In genomic region chr3:126535636-126536035, GRCh38 we compare ENCODE assay signal across 1 cellular context.
TF ChIP-seq lines count a peak whose summit lies in the region.

No MANE protein-coding gene starts in this region.

TF ChIP-seq in HepG2, 621 proteins besides CTCF, POLR2A, EP300 and RAD21:
- TF ChIP-seq RARA (CRISPR knock-in tag; IDR thresholded peaks at IDR 0.05) (no peak), ZNF672 (CRISPR knock-in tag; IDR thresholded peaks at IDR 0.05) (no peak), TSC22D2 (CRISPR knock-in tag; IDR thresholded peaks at IDR 0.05; ENCODE audit: borderline replicate concordance) (no peak), NR0B2 (CRISPR knock-in tag; IDR thresholded peaks at IDR 0.05) (no peak), PPARG (CRISPR knock-in tag; conservative IDR thresholded peaks at IDR 0.05) (no peak), KMT2B (CRISPR knock-in tag; IDR thresholded peaks at IDR 0.05) (no peak), ZNF556 (CRISPR knock-in tag; IDR thresholded peaks at IDR 0.05; ENCODE audit: borderline replicate concordance) (no peak), IRF1 (CRISPR knock-in tag; IDR thresholded peaks at IDR 0.05; ENCODE audit: low read depth) (no peak), FOSL2 (CRISPR knock-in tag; IDR thresholded peaks at IDR 0.05) (no peak), ZNF777 (CRISPR knock-in tag; IDR thresholded peaks at IDR 0.05) (no peak), ZNF512 (CRISPR knock-in tag; IDR thresholded peaks at IDR 0.05) (no peak), ZNF552 (CRISPR knock-in tag; IDR thresholded peaks at IDR 0.05; ENCODE audit: borderline replicate concordance) (no peak)
- TF ChIP-seq, protein P1, sequence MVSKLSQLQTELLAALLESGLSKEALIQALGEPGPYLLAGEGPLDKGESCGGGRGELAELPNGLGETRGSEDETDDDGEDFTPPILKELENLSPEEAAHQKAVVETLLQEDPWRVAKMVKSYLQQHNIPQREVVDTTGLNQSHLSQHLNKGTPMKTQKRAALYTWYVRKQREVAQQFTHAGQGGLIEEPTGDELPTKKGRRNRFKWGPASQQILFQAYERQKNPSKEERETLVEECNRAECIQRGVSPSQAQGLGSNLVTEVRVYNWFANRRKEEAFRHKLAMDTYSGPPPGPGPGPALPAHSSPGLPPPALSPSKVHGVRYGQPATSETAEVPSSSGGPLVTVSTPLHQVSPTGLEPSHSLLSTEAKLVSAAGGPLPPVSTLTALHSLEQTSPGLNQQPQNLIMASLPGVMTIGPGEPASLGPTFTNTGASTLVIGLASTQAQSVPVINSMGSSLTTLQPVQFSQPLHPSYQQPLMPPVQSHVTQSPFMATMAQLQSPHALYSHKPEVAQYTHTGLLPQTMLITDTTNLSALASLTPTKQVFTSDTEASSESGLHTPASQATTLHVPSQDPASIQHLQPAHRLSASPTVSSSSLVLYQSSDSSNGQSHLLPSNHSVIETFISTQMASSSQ (IDR thresholded peaks at IDR 0.05; ENCODE audit: low read depth), result no peak
- TF ChIP-seq, protein P1 (CRISPR knock-in tag; IDR thresholded peaks at IDR 0.05; ENCODE audit: borderline replicate concordance), result no peak
TF ChIP-seq in HepG2: peak in this region for 0.
